ENCODE assay signal across 15 cellular contexts in the genomic region with DNA sequence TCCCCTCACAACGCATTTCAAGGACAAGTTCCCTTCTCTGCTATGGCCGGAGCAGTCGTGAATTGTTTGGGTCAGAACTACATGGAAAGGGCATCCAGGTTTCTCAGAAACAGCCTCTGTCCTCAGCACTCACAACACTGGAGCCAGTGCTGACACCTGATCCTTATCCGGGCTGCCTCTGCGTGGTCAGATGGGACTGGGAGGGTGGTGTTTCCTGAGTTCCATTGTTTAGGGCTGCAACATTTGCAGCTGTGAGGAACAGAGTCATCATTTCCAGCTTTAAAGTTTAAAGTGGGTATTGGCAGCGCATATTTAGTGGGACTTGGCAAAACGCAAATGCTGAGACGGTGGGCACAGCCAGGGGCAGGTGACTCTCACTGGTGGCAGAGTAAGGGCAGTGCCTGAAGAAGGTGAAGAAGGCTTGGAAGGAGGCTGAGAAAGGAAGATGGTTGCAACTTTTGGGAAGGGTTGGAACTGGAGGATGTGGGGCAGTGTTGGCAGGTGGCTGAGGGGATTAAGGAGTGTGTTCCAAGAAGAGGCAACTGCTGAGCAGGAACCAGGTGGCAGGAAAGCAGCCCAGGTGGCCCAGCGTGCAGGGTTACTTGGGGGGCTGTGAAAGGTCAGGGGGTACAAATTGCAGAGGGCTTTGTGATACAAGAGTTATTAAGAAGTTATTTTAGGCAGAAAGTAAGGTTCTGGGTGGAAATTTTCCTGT. TPM values are rescaled to one million over a fixed set of nuclear protein-coding genes. Genes with fewer than 3 reads are reported as not detected.
DNase-seq lines count a peak whose midpoint lies in the region; ATAC-seq, FAIRE-seq and TF ChIP-seq lines count a peak whose summit lies in the region.
"Had no signal": no experiment of that assay in that cellular context is flagged by ENCODE, and none has a peak within 500 bp of the region (broad histone marks: within the 10 kb centered on the region; RNA-seq: fewer than 3 reads in every experiment).

No MANE protein-coding gene starts in this region.

- H3K27ac Mint-ChIP-seq in activated T-helper 17 cell treated with anti-CD3 and anti-CD28 coated beads, Interleukin-2, amount 50 U/mL, for 72 hours: no peak overlapping the region
- H3K27ac Mint-ChIP-seq: activated B cell treated with CpG ODN at 0.5 μM for 24 hours; activated CD8-positive, alpha-beta memory T cell treated with anti-CD3 and anti-CD28 coated beads, Interleukin-2, amount 10 ng/mL, durations not matched to agents 7 days and 5 days had no signal

- H3K9me3 Mint-ChIP-seq in activated T-helper 17 cell treated with anti-CD3 and anti-CD28 coated beads, Interleukin-2, amount 50 U/mL, for 72 hours: no peaks in the 10 kb centered on the region
- H3K9me3 Mint-ChIP-seq: activated B cell treated with CpG ODN at 0.5 μM for 24 hours had no signal

- POLR2A ChIA-PET in HepG2 (lab: Yijun Ruan, JAX): no interaction called here

- no peak overlapping the region for H3K4me3 ChIP-seq in liver (ENCODE audit: low read depth in 1 of 3, low read length in 3 of 3)
- no peak overlapping the region for H3K4me3 ChIP-seq in HepG2 (replicated peaks in 1 of 3; ENCODE audit: insufficient read depth in 1 of 3, low read depth in 2 of 3, low read length in 3 of 3)
- H3K4me3 ChIP-seq in foreskin fibroblast (ENCODE audit: low read depth in 1 of 2, low read length in 2 of 2): no peak overlapping the region
- no peak overlapping the region for H3K4me3 ChIP-seq in lung
- no peak overlapping the region for H3K4me3 ChIP-seq in aorta (ENCODE audit: low read length in 2 of 2)
- no peak overlapping the region for H3K4me3 ChIP-seq in GM23248

- H3K27ac ChIP-seq in liver (ENCODE audit: low read depth in 1 of 2, low read length in 2 of 2): no peak overlapping the region
- no peak overlapping the region for H3K27ac ChIP-seq in HepG2 (ENCODE audit: extremely low read length, insufficient read depth, low read length)
- peak overlapping the region; percentile 31 to 77 for H3K27ac ChIP-seq in lung (ENCODE audit: low read depth in 1 of 2, low read length in 1 of 2)
- H3K27ac ChIP-seq in aorta (ENCODE audit: low read depth in 1 of 2, low read length in 2 of 2): no peak overlapping the region
- H3K27ac ChIP-seq in GM23248: no peak overlapping the region

- H3K9me3 ChIP-seq in liver (ENCODE audit: control insufficient read depth in 4 of 4, low read length in 3 of 4) (no peaks in the 10 kb centered on the region), HepG2 (ENCODE audit: low read length) (no peaks in the 10 kb centered on the region), lung (ENCODE audit: control insufficient read depth in 2 of 2, insufficient read depth in 1 of 2, low read length in 1 of 2) (no peaks in the 10 kb centered on the region), aorta (ENCODE audit: control insufficient read depth, low read length) (no peaks in the 10 kb centered on the region), GM23248 (ENCODE audit: low read depth) (no peaks in the 10 kb centered on the region)

- no peaks in the 10 kb centered on the region for H3K27me3 ChIP-seq in liver (ENCODE audit: control insufficient read depth in 4 of 4, insufficient read depth in 4 of 4, low read length in 3 of 4)
- H3K27me3 ChIP-seq in HepG2 (ENCODE audit: control insufficient read depth in 1 of 2, insufficient read depth in 2 of 2, low read length in 2 of 2): peaks cover 1 to 8% of the 10 kb centered on the region in 2 experiments; a peak in 2 of 5 replicates
- H3K27me3 ChIP-seq in lung (ENCODE audit: control insufficient read depth, insufficient read depth): no peaks in the 10 kb centered on the region
- H3K27me3 ChIP-seq in aorta (ENCODE audit: control insufficient read depth in 1 of 2, insufficient read depth in 2 of 2, low read length in 1 of 2): no peaks in the 10 kb centered on the region
- no peaks in the 10 kb centered on the region for H3K27me3 ChIP-seq in GM23248 (replicated peaks; ENCODE audit: insufficient read depth)

- no peak for ATAC-seq in HepG2
- peak; percentile 36 for ATAC-seq in lung (ENCODE audit: insufficient read depth, low FRiP score)
- peak; percentile 60 for ATAC-seq in aorta (ENCODE audit: low FRiP score)
- no peak for ATAC-seq in HG03175 (IDR thresholded peaks at IDR 0.05; ENCODE audit: unreplicated experiment)
- no peak for ATAC-seq in activated T-helper 17 cell treated with anti-CD3 and anti-CD28 coated beads, Interleukin-2, amount 50 U/mL, for 72 hours (replicated peaks)
- ATAC-seq: activated CD8-positive, alpha-beta memory T cell treated with anti-CD3 and anti-CD28 coated beads, Interleukin-2, amount 10 ng/mL, durations not matched to agents 7 days and 5 days had no signal

- no peak for DNase-seq in HepG2 (ENCODE audit: low spot score)
- DNase-seq in foreskin fibroblast: peak; percentile 18 to 42
- no peak for DNase-seq in lung (ENCODE audit: low spot score)
- peak in 1 of 2 donors; percentile 56 for DNase-seq in aorta
- DNase-seq in GM23248: no peak
- DNase-seq: activated B cell treated with CpG ODN at 0.5 μM for 24 hours; activated CD8-positive, alpha-beta memory T cell treated with anti-CD3 and anti-CD28 coated beads, Interleukin-2, amount 10 ng/mL, durations not matched to agents 7 days and 5 days; activated naive CD4-positive, alpha-beta T cell treated with anti-CD3 and anti-CD28 coated beads, Interleukin-2, amount 50 U/mL, for 16 hours; central memory CD4-positive, alpha-beta T cell; hippocampal formation; MM.1S; stimulated activated CD4-positive, alpha-beta T cell treated with anti-CD3 and anti-CD28 coated beads, Interleukin-15, amount 100 ng/mL, for 24 hours had no signal

- H2AFZ ChIP-seq in HepG2 (ENCODE audit: low read length) (no peak overlapping the region), GM23248 (no peak overlapping the region)

- H3K79me2 ChIP-seq in HepG2 (ENCODE audit: insufficient read depth, low read length) (no peaks in the 10 kb centered on the region), GM23248 (ENCODE audit: insufficient read depth) (no peaks in the 10 kb centered on the region)

- no peak overlapping the region for H3K4me2 ChIP-seq in HepG2 (ENCODE audit: low read depth, low read length)
- H3K4me2 ChIP-seq in GM23248 (ENCODE audit: unreplicated experiment): no peak overlapping the region

- H3K27me3 Mint-ChIP-seq in activated T-helper 17 cell treated with anti-CD3 and anti-CD28 coated beads, Interleukin-2, amount 50 U/mL, for 72 hours: peaks cover 14% of the 10 kb centered on the region
- H3K27me3 Mint-ChIP-seq: activated B cell treated with CpG ODN at 0.5 μM for 24 hours had no signal

- TF ChIP-seq POLR2A in HepG2 (IDR thresholded peaks at IDR 0.05; ENCODE audit: insufficient read depth in 1 of 2, low read depth in 2 of 2, low read length in 2 of 2): no peak

- in situ Hi-C loops in HepG2 (cut with HindIII; ENCODE audit: extremely low pct_ligation_motif_present, low pct_unique_long_range_greater_than_20kb) (no loop called here), GM23248 (cut with MboI) (no loop called here)

- H4K20me1 ChIP-seq in HepG2 (ENCODE audit: insufficient read depth, low read length) (no peaks in the 10 kb centered on the region), GM23248 (ENCODE audit: insufficient read depth) (no peaks in the 10 kb centered on the region)

- WGBS in liver: 78% methylated on average over 9 of the region's 9 CpGs
- WGBS in HepG2 (ENCODE audit: low lambda C conversion rate): 37% methylated on average over 9 of the region's 9 CpGs
- WGBS in lung, 2 donors: 53 to 66% methylated on average over 9 of the region's 9 CpGs
- WGBS in aorta, 2 donors: 61 to 65% methylated on average over 9 of the region's 9 CpGs
- 12 to 14% methylated on average over 9 of the region's 9 CpGs for WGBS in GM23248 (ENCODE audit: low coverage in 1 of 2, low lambda C conversion rate in 2 of 2, missing lambda C conversion rate in 2 of 2), 2 experiments

- H3K9ac ChIP-seq in liver (ENCODE audit: low read depth in 1 of 2, low read length in 2 of 2) (no peak overlapping the region), HepG2 (ENCODE audit: insufficient read depth, low read depth, low read length) (no peak overlapping the region), GM23248 (no peak overlapping the region)

- FAIRE-seq in HepG2 (lab: Jason Lieb, UNC): no peak

- no TSS peak for BruUV-seq in HepG2 (replicated peaks; lab: Mats Ljungman, UMichigan)

- no peaks in the 10 kb centered on the region for H3K36me3 ChIP-seq in liver (ENCODE audit: control insufficient read depth in 4 of 4, insufficient read depth in 3 of 4, low read depth in 1 of 4, low read length in 3 of 4)
- no peaks in the 10 kb centered on the region for H3K36me3 ChIP-seq in HepG2 (replicated peaks in 1 of 2; ENCODE audit: control insufficient read depth in 1 of 2, insufficient read depth in 2 of 2, low read length in 2 of 2)
- no peaks in the 10 kb centered on the region for H3K36me3 ChIP-seq in lung (ENCODE audit: control insufficient read depth in 2 of 2, insufficient read depth in 2 of 2, low read length in 2 of 2)
- H3K36me3 ChIP-seq in aorta (ENCODE audit: control insufficient read depth in 1 of 2, insufficient read depth in 2 of 2, low read length in 1 of 2): peaks cover 0 to 2% of the 10 kb centered on the region in 2 donors
- no peaks in the 10 kb centered on the region for H3K36me3 ChIP-seq in GM23248 (ENCODE audit: low read depth)

- CTCF ChIA-PET in HepG2 (lab: Yijun Ruan, JAX; ENCODE audit: low intra/inter-chr PET ratio, low total read pairs): no interaction called here

- no peak overlapping the region for H3K4me3 Mint-ChIP-seq in activated T-helper 17 cell treated with anti-CD3 and anti-CD28 coated beads, Interleukin-2, amount 50 U/mL, for 72 hours
- H3K4me3 Mint-ChIP-seq: activated B cell treated with CpG ODN at 0.5 μM for 24 hours; activated CD8-positive, alpha-beta memory T cell treated with anti-CD3 and anti-CD28 coated beads, Interleukin-2, amount 10 ng/mL, durations not matched to agents 7 days and 5 days had no signal

- H3K9me2 ChIP-seq in GM23248 (ENCODE audit: insufficient read depth): no peaks in the 10 kb centered on the region

- no peaks in the 10 kb centered on the region for H3K4me1 Mint-ChIP-seq in activated T-helper 17 cell treated with anti-CD3 and anti-CD28 coated beads, Interleukin-2, amount 50 U/mL, for 72 hours
- H3K4me1 Mint-ChIP-seq: activated B cell treated with CpG ODN at 0.5 μM for 24 hours; activated CD8-positive, alpha-beta memory T cell treated with anti-CD3 and anti-CD28 coated beads, Interleukin-2, amount 10 ng/mL, durations not matched to agents 7 days and 5 days had no signal

- H3K4me1 ChIP-seq in liver (ENCODE audit: control insufficient read depth in 4 of 4, insufficient read depth in 4 of 4, low read length in 3 of 4) (no peaks in the 10 kb centered on the region), HepG2 (ENCODE audit: insufficient read depth, low read length) (no peaks in the 10 kb centered on the region), lung (ENCODE audit: control insufficient read depth in 2 of 2, insufficient read depth in 2 of 2, low read length in 2 of 2) (peaks cover 3 to 4% of the 10 kb centered on the region in 2 donors), aorta (ENCODE audit: control insufficient read depth in 1 of 2, insufficient read depth in 2 of 2, low read length in 2 of 2) (no peaks in the 10 kb centered on the region), GM23248 (ENCODE audit: insufficient read depth) (no peaks in the 10 kb centered on the region)

- H3K36me3 Mint-ChIP-seq in activated T-helper 17 cell treated with anti-CD3 and anti-CD28 coated beads, Interleukin-2, amount 50 U/mL, for 72 hours (ENCODE audit: low read depth): no peaks in the 10 kb centered on the region
- H3K36me3 Mint-ChIP-seq: activated CD8-positive, alpha-beta memory T cell treated with anti-CD3 and anti-CD28 coated beads, Interleukin-2, amount 10 ng/mL, durations not matched to agents 7 days and 5 days had no signal

- no peak for TF ChIP-seq EP300 in HepG2 (IDR thresholded peaks at IDR 0.05; ENCODE audit: low read depth in 2 of 2, low read length in 2 of 2)
- TF ChIP-seq EP300 in HepG2 (CRISPR knock-in tag; IDR thresholded peaks at IDR 0.05; ENCODE audit: borderline replicate concordance): no peak

- no peak for TF ChIP-seq CTCF in liver (IDR thresholded peaks at IDR 0.05; ENCODE audit: low read depth, low read length, missing input control)
- TF ChIP-seq CTCF in HepG2 (CRISPR knock-in tag; IDR thresholded peaks at IDR 0.05): no peak
- no peak for TF ChIP-seq CTCF in foreskin fibroblast (IDR thresholded peaks at IDR 0.05; ENCODE audit: low read depth, low read length)
- no peak for TF ChIP-seq CTCF in lung (IDR thresholded peaks at IDR 0.05; ENCODE audit: control extremely low read depth, extremely low read depth)

- peak in 1 of 2 donors; percentile 24 for TF ChIP-seq RAD21 in liver (IDR thresholded peaks at IDR 0.05)
- no peak for TF ChIP-seq RAD21 in HepG2 (CRISPR knock-in tag; IDR thresholded peaks at IDR 0.05)

- intact Hi-C loops in HepG2 (cut with micrococcal nuclease; ENCODE audit: unreplicated experiment): no loop called here
- intact Hi-C loops in aorta (cut with DNase I): no loop called here

- no peaks in the 10 kb centered on the region for H3F3A ChIP-seq in GM23248 (ENCODE audit: insufficient read depth)

RNA-seq across cellular contexts. Expression of a gene that starts 28.4 kb away (rescaled TPM):
- total RNA-seq in liver: 1 to 10 TPM; 1.7 to 3.8 TPM
- under 1 TPM; 0.10 to 0.95 TPM for polyA plus RNA-seq in liver
- total RNA-seq in HepG2 (2016; rRNA removed; fragmentation: Illumina TruSeq; extraction: Trizol): 2.2 and 2.7 TPM in 2 replicates
- 1.3 and 1.5 TPM in 2 replicates for total RNA-seq in HepG2 (2016; cell fraction: cytosol; rRNA removed; fragmentation: Illumina TruSeq; extraction: Trizol; ENCODE audit: low read depth)
- total RNA-seq in HepG2 (2016; cell fraction: insoluble cytoplasmic fraction; rRNA removed; fragmentation: Illumina TruSeq; extraction: Trizol): 2.3 and 2.6 TPM in 2 replicates
- 3.8 TPM in 2 replicates for total RNA-seq in HepG2 (2016; cell fraction: membrane; rRNA removed; fragmentation: Illumina TruSeq; extraction: Trizol)
- 1.4 and 1.6 TPM in 2 replicates for total RNA-seq in HepG2 (2016; cell fraction: nucleus; rRNA removed; fragmentation: Illumina TruSeq; extraction: Trizol)
- polyA plus RNA-seq in HepG2 (2011; rRNA removed): 0.24 and 0.50 TPM in 2 replicates
- polyA plus RNA-seq in HepG2 (2011; cell fraction: cytosol; rRNA removed): 0.60 and 0.71 TPM in 2 replicates
- polyA plus RNA-seq in HepG2 (2011; cell fraction: nucleus; rRNA removed): 0.48 and 0.57 TPM in 2 replicates
- polyA plus RNA-seq in HepG2 (2012): 0.43 and 0.65 TPM in 2 replicates
- polyA plus RNA-seq in HepG2 (2016; cell fraction: cytosol; fragmentation: Illumina TruSeq; extraction: Trizol; ENCODE audit: low read depth): 1.2 and 1.5 TPM in 2 replicates
- 2.5 and 3.8 TPM in 2 replicates for polyA plus RNA-seq in HepG2 (2016; cell fraction: insoluble cytoplasmic fraction; fragmentation: Illumina TruSeq; extraction: Trizol; ENCODE audit: low read depth)
- 2.6 and 3.4 TPM in 2 replicates for polyA plus RNA-seq in HepG2 (2016; cell fraction: membrane; fragmentation: Illumina TruSeq; extraction: Trizol; ENCODE audit: low read depth)
- polyA plus RNA-seq in HepG2 (2016; cell fraction: nucleus; fragmentation: Illumina TruSeq; extraction: Trizol; ENCODE audit: insufficient read depth, low read depth): 2.0 and 2.1 TPM in 2 replicates
- 1.2 TPM in 1 of 2 replicates, not detected in the other for polyA minus RNA-seq in HepG2 (2011; rRNA and poly(A)+ RNA removed; ENCODE audit: low replicate concordance)
- 0.69 and 0.70 TPM in 2 replicates for polyA minus RNA-seq in HepG2 (2011; cell fraction: cytosol; rRNA and poly(A)+ RNA removed)
- polyA minus RNA-seq in HepG2 (2011; cell fraction: nucleus; rRNA and poly(A)+ RNA removed): 0.12 and 0.13 TPM in 2 replicates
- total RNA-seq in lung: 10 to 100 TPM in 1 of 2 donors, 1 to 10 TPM in 1; 3.7 to 13.4 TPM
- 1 to 10 TPM; 1.5 to 3.9 TPM for polyA plus RNA-seq in lung
- total RNA-seq in aorta: 10 to 100 TPM in 1 of 2 donors, 1 to 10 TPM in 1; 8.0 to 10.7 TPM
- polyA plus RNA-seq in aorta: 1 to 10 TPM; 1.2 to 2.0 TPM
- 0.11 TPM in 1 of 2 replicates, not detected in the other for total RNA-seq in GM23248 (2014; rRNA removed; shearing (Covaris generic))
- not detected in 2 replicates for polyA plus RNA-seq in GM23248 (2016; fragmentation: Nextera tagmentation; extraction: Ambion mirVana)
- not detected for total RNA-seq in activated T-helper 17 cell treated with anti-CD3 and anti-CD28 coated beads, Interleukin-2, amount 50 U/mL, for 72 hours
- total RNA-seq: activated B cell treated with CpG ODN at 0.5 μM for 24 hours had no signal

Comparison
In these comparisons a context has a peak if more than half of its experiments do, and no peak if none do; other contexts are left out.
1. H3K27ac ChIP-seq: peak in lung (2 of 2); none in liver (0 of 2), HepG2 (single experiment), aorta (0 of 2) and GM23248 (single experiment).
2. ATAC-seq: peak in lung (single experiment) and aorta (single experiment); none in HepG2 (single experiment), HG03175 (single experiment) and activated T-helper 17 cell treated with anti-CD3 and anti-CD28 coated beads, Interleukin-2, amount 50 U/mL, for 72 hours (single experiment).
3. DNase-seq: peak in foreskin fibroblast (2 of 2); none in HepG2 (single experiment), lung (single experiment) and GM23248 (single experiment).